8 cellular contexts compared by ENCODE assay signal in the genomic region with DNA sequence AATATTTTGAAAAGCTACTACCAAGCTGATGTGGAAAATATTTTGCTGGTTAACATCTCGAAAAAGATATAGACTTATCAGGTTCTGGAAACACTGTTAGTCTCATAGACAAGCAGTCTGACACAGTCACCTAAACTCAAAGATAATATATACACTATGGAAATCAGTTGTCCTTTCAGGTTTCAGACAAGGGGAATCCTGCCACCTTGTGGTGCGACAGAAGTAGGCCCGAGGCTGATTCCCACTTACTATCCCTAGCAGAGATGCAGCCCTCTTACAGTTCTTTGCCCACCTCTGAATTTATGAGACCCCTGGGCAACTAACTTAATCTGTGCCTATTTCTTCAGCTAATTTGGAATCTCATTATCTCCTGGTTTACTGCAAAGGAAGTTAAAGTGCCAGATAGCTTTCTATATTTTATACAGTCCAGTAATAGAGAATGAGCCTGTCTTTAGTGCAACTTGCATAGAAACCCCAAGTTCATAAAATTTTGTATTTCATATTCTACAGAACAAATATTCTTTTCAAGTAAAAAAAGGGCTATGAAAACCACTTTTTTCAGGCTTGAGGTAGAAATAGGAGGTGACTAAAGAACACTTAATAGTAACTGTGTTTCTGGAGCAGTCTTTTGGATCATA. TPM values are rescaled to one million over a fixed set of nuclear protein-coding genes. Genes with fewer than 3 reads are reported as not detected.
A peak's percentile ranks its signal among the peaks of the same experiment; 100 is the strongest.
DNase-seq lines count a peak whose midpoint lies in the region; ATAC-seq, FAIRE-seq and TF ChIP-seq lines count a peak whose summit lies in the region.

No MANE protein-coding gene starts in this region.

- H3K9me3 ChIP-seq in right atrium auricular region, result no peaks in the 10 kb centered on the region
- no peaks in the 10 kb centered on the region for H3K9me3 ChIP-seq in sigmoid colon

- TF ChIP-seq POLR2A in GM12891 (IDR thresholded peaks at IDR 0.05; ENCODE audit: low read depth, low read length) (no peak), sigmoid colon (IDR thresholded peaks at IDR 0.05) (no peak)

- H3K27ac ChIP-seq in right atrium auricular region (no peak overlapping the region), sigmoid colon (no peak overlapping the region)

- peak; percentile 87 for ATAC-seq in HG02798 (IDR thresholded peaks at IDR 0.05; ENCODE audit: poor library complexity, unreplicated experiment)

- TF ChIP-seq CTCF in right atrium auricular region (IDR thresholded peaks at IDR 0.05) (peak; percentile 74 to 88), sigmoid colon (IDR thresholded peaks at IDR 0.05) (peak in 3 of 4 experiments; percentile 79 to 82 (median 80))

- peak; percentile 33 for DNase-seq in GM12891 (ENCODE audit: insufficient read length, low spot score)
- DNase-seq in NCI-H1436 (lab: John Stamatoyannopoulos, UW), result peak; percentile 62
- peak; percentile 39 to 76 for DNase-seq in SW 1271 (lab: John Stamatoyannopoulos, UW)
- peak; percentile 72 for DNase-seq in amniotic epithelial cell (ENCODE audit: low read depth)
- DNase-seq in right atrium auricular region (ENCODE audit: low spot score), result peak; percentile 73
- peak; percentile 75 for DNase-seq in sigmoid colon
- DNase-seq in GF-D8 (lab: John Stamatoyannopoulos, UW), result no peak

- H3K27me3 ChIP-seq in right atrium auricular region, result no peaks in the 10 kb centered on the region
- no peaks in the 10 kb centered on the region for H3K27me3 ChIP-seq in sigmoid colon

- peak; percentile 89 for FAIRE-seq in GM12891 (lab: Jason Lieb, UNC)

- TF ChIP-seq EP300 in sigmoid colon (IDR thresholded peaks at IDR 0.05), result no peak

- H3K4me3 ChIP-seq in right atrium auricular region, result no peak overlapping the region
- H3K4me3 ChIP-seq in sigmoid colon, result no peak overlapping the region

- WGBS in sigmoid colon, 2 donors, result 1 to 3% methylated on average over 3 of the region's 3 CpGs

- H3K36me3 ChIP-seq in right atrium auricular region, result peaks cover 3% of the 10 kb centered on the region
- H3K36me3 ChIP-seq in sigmoid colon, result peaks cover 0 to 4% (median 0%) of the 10 kb centered on the region in 4 donors

- H3K4me1 ChIP-seq in right atrium auricular region (no peaks in the 10 kb centered on the region), sigmoid colon (peaks cover 0 to 4% (median 0%) of the 10 kb centered on the region in 4 donors)

- intact Hi-C loops in sigmoid colon (cut with DNase I), result loop anchor here (1.0 to 5.0 kb wide), 4 partner anchors 61 to 424 kb away; partner anchors contain the start of gene TTC23L

TF ChIP-seq in GM12891, 5 proteins besides CTCF, POLR2A, EP300 and RAD21:
- TF ChIP-seq POU2F2 (IDR thresholded peaks at IDR 0.05; ENCODE audit: low read depth, low read length) (0 out of 2 replicates have a peak, but pooled peaks have one; percentile 23), PAX5 (IDR thresholded peaks at IDR 0.05; ENCODE audit: insufficient read depth, low read length, severe bottlenecking) (no peak)
TF ChIP-seq in GM12891: peak in this region for 1.

RNA-seq across cellular contexts. Expression of gene RAD1, which starts 16.9 kb away (rescaled TPM):
- 14.2 TPM for polyA plus RNA-seq in GM12891 (2012; ENCODE audit: low read depth, missing spikeins)
- 10 to 100 TPM; 16.6 to 20.1 TPM for total RNA-seq in right atrium auricular region
- total RNA-seq in sigmoid colon, result 10 to 100 TPM; 15.8 to 25.8 (median 20.0) TPM
- polyA plus RNA-seq in sigmoid colon, result 10 to 100 TPM; 11.7 to 14.4 (median 13.6) TPM

RNA-seq across cellular contexts. Expression of gene BRIX1, which starts 17.1 kb away (rescaled TPM):
- 32.0 TPM for polyA plus RNA-seq in GM12891 (2012; ENCODE audit: low read depth, missing spikeins)
- 10 to 100 TPM in 1 of 2 donors, 1 to 10 TPM in 1; 8.4 to 11.7 TPM for total RNA-seq in right atrium auricular region
- total RNA-seq in sigmoid colon, result 10 to 100 TPM in 3 of 4 donors, 1 to 10 TPM in 1; 8.6 to 26.0 (median 20.3) TPM
- polyA plus RNA-seq in sigmoid colon, result 10 to 100 TPM; 13.2 to 20.8 (median 14.3) TPM

RNA-seq across cellular contexts. Expression of gene DNAJC21, which starts 31.0 kb away (rescaled TPM):
- 28.5 TPM for polyA plus RNA-seq in GM12891 (2012; ENCODE audit: low read depth, missing spikeins)
- total RNA-seq in right atrium auricular region, result 10 to 100 TPM; 39.1 to 50.8 TPM
- total RNA-seq in sigmoid colon, result 10 to 100 TPM; 40.6 to 47.1 (median 43.2) TPM
- 10 to 100 TPM; 26.4 to 33.1 (median 27.8) TPM for polyA plus RNA-seq in sigmoid colon

RNA-seq across cellular contexts. Expression of gene TTC23L, which starts 59.4 kb away (rescaled TPM):
- polyA plus RNA-seq in GM12891 (2012; ENCODE audit: low read depth, missing spikeins), result 0.28 TPM
- total RNA-seq in right atrium auricular region, result under 1 TPM in 1 of 2 donors, not detected in 1; 0.28 TPM
- under 1 TPM in 3 of 4 donors, not detected in 1; 0.16 to 0.36 (median 0.28) TPM for total RNA-seq in sigmoid colon
- polyA plus RNA-seq in sigmoid colon, result under 1 TPM in 1 of 3 donors, not detected in 2; 0.06 TPM
